ENCODE assay signal across 11 cellular contexts in the genomic region with DNA sequence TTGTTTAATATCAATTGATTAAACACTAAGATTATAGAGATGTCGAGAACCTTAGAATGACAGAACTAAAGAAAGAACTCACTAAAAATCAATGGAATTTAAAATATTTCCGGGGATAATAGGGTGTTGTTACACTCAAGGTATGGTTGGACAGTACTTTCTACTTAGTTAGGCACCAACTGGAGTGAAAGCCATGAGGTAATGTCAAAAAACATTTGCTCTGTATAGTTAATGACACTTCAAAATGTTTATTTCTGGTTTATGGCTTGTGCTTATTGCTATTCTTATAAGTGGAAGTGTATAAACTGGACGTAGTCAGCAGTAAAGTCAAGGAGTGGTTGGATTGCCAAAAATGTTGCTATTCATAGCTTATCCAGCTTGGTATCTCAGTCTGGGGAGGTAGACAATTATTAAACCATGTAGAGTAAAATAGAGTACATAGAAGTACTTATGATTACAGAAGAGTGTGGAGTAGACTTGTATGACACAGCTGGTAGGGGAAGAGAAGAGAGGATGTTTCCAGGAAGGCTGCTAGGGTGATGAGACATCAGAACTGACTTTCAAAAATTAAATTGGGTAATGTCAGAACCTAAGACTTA. TPM values are rescaled to one million over a fixed set of nuclear protein-coding genes. Genes with fewer than 3 reads are reported as not detected.
DNase-seq lines count a peak whose midpoint lies in the region; ATAC-seq and TF ChIP-seq lines count a peak whose summit lies in the region.
"Had no signal": no experiment of that assay in that cellular context is flagged by ENCODE, and none has a peak within 500 bp of the region (broad histone marks: within the 10 kb centered on the region; RNA-seq: fewer than 3 reads in every experiment).

No MANE protein-coding gene starts in this region.

- H3K27ac Mint-ChIP-seq in WTC11 (peak overlapping the region; percentile 9; the same call in 1 of the 2 replicates), progenitor cell of endocrine pancreas (peak overlapping the region; percentile 11)

- H3K4me1 Mint-ChIP-seq in WTC11 (no peaks in the 10 kb centered on the region), progenitor cell of endocrine pancreas (ENCODE audit: low read depth) (peaks cover 5% of the 10 kb centered on the region)

- H3K9me3 Mint-ChIP-seq in WTC11 (no peaks in the 10 kb centered on the region), progenitor cell of endocrine pancreas (ENCODE audit: low read depth) (no peaks in the 10 kb centered on the region)

- DNase-seq in DMS79 (lab: John Stamatoyannopoulos, UW): peak; percentile 39
- no peak for DNase-seq in WTC11 (ENCODE audit: low spot score)
- no peak for DNase-seq in right atrium auricular region (ENCODE audit: low spot score)
- no peak for DNase-seq in progenitor cell of endocrine pancreas (ENCODE audit: low spot score, unreplicated experiment)
- no peak for DNase-seq in tibial nerve (ENCODE audit: low spot score in 2 of 2)
- DNase-seq: activated CD4-positive, alpha-beta T cell treated with anti-CD3 and anti-CD28 coated beads, Interleukin-2, amount 50 U/mL, for 1 hour; activated naive CD4-positive, alpha-beta T cell treated with Interleukin-2 at 50 U/mL for 16 hours had no signal

- ATAC-seq in WTC11: no peak
- no peak for ATAC-seq in HG03280 (IDR thresholded peaks at IDR 0.05; ENCODE audit: unreplicated experiment)
- no peak for ATAC-seq in GM19023 (IDR thresholded peaks at IDR 0.05; ENCODE audit: unreplicated experiment)
- ATAC-seq in HG03565 (IDR thresholded peaks at IDR 0.05; ENCODE audit: unreplicated experiment): no peak

- no peak overlapping the region for H3K4me3 ChIP-seq in right atrium auricular region
- H3K4me3 ChIP-seq in tibial nerve: no peak overlapping the region

- CTCF ChIA-PET in WTC11 (lab: Charles Lee): no interaction called here

- H3K27me3 Mint-ChIP-seq in WTC11 (ENCODE audit: low read depth) (no peaks in the 10 kb centered on the region; the same call in 1 of the 2 replicates), progenitor cell of endocrine pancreas (no peaks in the 10 kb centered on the region)

- TF ChIP-seq POLR2A in tibial nerve (IDR thresholded peaks at IDR 0.05): no peak

- POLR2A ChIA-PET in WTC11 (lab: Charles Lee): no interaction called here

- H3K36me3 ChIP-seq in right atrium auricular region (peaks cover 82% of the 10 kb centered on the region), tibial nerve (peaks cover 0 to 99% (median 12%) of the 10 kb centered on the region in 3 donors)

- H3K36me3 Mint-ChIP-seq in WTC11 (peaks cover 80% of the 10 kb centered on the region), progenitor cell of endocrine pancreas (ENCODE audit: insufficient read depth) (peaks cover 47% of the 10 kb centered on the region)

- H3K4me3 Mint-ChIP-seq in WTC11: no peak overlapping the region
- no peak overlapping the region for H3K4me3 Mint-ChIP-seq in progenitor cell of endocrine pancreas (ENCODE audit: low read depth)

- TF ChIP-seq CTCF in WTC11 (IDR thresholded peaks at IDR 0.05): no peak
- no peak for TF ChIP-seq CTCF in right atrium auricular region (IDR thresholded peaks at IDR 0.05)
- no peak for TF ChIP-seq CTCF in progenitor cell of endocrine pancreas (IDR thresholded peaks at IDR 0.05; ENCODE audit: unreplicated experiment)
- no peak for TF ChIP-seq CTCF in tibial nerve (IDR thresholded peaks at IDR 0.05)

- peaks cover 0 to 29% of the 10 kb centered on the region in 2 donors for H3K4me1 ChIP-seq in right atrium auricular region
- H3K4me1 ChIP-seq in tibial nerve: no peaks in the 10 kb centered on the region

- 83 to 87% methylated on average over 3 of the region's 3 CpGs for WGBS in tibial nerve, 2 donors

- H3K27me3 ChIP-seq in right atrium auricular region (no peaks in the 10 kb centered on the region), tibial nerve (no peaks in the 10 kb centered on the region)

- no peak for TF ChIP-seq EP300 in tibial nerve (IDR thresholded peaks at IDR 0.05)

- H3K27ac ChIP-seq in right atrium auricular region (peak overlapping the region; percentile 4 to 69), tibial nerve (no peak overlapping the region)

- H3K9me3 ChIP-seq in right atrium auricular region (no peaks in the 10 kb centered on the region), tibial nerve (no peaks in the 10 kb centered on the region)

TF ChIP-seq in WTC11, 78 proteins besides CTCF, POLR2A, EP300 and RAD21 (continues in another document):
- TF ChIP-seq GTF2I (CRISPR knock-in tag; conservative IDR thresholded peaks at IDR 0.05) (no peak), SP1 (CRISPR knock-in tag; conservative IDR thresholded peaks at IDR 0.05) (no peak), CREM (CRISPR knock-in tag; IDR thresholded peaks at IDR 0.05) (no peak), ZNF317 (CRISPR knock-in tag; IDR thresholded peaks at IDR 0.05; ENCODE audit: borderline replicate concordance, low read depth) (no peak), HMGA2 (CRISPR knock-in tag; IDR thresholded peaks at IDR 0.05) (no peak), KAT7 (CRISPR knock-in tag; IDR thresholded peaks at IDR 0.05; ENCODE audit: borderline replicate concordance) (no peak)
- TF ChIP-seq, protein P1, sequence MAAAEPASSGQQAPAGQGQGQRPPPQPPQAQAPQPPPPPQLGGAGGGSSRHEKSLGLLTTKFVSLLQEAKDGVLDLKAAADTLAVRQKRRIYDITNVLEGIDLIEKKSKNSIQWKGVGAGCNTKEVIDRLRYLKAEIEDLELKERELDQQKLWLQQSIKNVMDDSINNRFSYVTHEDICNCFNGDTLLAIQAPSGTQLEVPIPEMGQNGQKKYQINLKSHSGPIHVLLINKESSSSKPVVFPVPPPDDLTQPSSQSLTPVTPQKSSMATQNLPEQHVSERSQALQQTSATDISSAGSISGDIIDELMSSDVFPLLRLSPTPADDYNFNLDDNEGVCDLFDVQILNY (CRISPR knock-in tag; IDR thresholded peaks at IDR 0.05): no peak
- TF ChIP-seq, protein P2, sequence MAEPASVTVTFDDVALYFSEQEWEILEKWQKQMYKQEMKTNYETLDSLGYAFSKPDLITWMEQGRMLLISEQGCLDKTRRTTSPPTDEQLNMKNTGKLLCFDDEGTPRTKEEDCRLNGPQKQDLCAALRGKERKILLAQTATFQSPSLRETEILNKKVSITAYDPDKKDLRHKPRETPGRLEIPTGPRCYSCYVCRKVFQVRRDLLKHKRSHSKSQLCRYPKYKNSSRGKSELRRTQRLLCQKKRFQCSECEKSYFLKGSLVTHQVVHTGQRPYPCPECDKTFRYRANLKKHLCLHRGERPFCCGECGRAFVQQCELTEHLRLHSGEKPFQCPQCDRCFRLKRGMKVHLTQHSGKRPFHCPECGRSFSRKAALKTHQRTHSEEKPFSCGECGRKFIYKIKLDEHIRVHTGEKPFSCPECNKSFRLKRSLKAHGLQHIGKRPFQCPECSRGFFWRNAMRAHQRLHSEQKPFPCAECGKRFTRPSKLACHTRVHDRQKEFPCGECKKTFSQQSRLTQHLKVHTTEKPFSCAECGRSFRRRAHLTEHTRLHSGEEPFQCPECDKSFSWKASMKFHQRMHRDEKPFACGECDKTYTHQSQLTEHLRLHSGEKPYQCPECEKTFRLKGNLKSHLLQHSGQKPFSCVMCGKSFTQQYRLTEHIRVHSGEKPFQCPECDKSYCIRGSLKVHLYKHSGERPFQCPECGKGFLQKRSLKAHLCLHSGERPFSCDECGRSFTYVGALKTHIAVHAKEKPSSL (CRISPR knock-in tag; conservative IDR thresholded peaks at IDR 0.05): no peak
- TF ChIP-seq, protein P3, sequence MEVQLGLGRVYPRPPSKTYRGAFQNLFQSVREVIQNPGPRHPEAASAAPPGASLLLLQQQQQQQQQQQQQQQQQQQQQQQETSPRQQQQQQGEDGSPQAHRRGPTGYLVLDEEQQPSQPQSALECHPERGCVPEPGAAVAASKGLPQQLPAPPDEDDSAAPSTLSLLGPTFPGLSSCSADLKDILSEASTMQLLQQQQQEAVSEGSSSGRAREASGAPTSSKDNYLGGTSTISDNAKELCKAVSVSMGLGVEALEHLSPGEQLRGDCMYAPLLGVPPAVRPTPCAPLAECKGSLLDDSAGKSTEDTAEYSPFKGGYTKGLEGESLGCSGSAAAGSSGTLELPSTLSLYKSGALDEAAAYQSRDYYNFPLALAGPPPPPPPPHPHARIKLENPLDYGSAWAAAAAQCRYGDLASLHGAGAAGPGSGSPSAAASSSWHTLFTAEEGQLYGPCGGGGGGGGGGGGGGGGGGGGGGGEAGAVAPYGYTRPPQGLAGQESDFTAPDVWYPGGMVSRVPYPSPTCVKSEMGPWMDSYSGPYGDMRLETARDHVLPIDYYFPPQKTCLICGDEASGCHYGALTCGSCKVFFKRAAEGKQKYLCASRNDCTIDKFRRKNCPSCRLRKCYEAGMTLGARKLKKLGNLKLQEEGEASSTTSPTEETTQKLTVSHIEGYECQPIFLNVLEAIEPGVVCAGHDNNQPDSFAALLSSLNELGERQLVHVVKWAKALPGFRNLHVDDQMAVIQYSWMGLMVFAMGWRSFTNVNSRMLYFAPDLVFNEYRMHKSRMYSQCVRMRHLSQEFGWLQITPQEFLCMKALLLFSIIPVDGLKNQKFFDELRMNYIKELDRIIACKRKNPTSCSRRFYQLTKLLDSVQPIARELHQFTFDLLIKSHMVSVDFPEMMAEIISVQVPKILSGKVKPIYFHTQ (CRISPR knock-in tag; IDR thresholded peaks at IDR 0.05): no peak
- TF ChIP-seq, protein P4, sequence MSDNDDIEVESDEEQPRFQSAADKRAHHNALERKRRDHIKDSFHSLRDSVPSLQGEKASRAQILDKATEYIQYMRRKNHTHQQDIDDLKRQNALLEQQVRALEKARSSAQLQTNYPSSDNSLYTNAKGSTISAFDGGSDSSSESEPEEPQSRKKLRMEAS (CRISPR knock-in tag; IDR thresholded peaks at IDR 0.05): no peak
- TF ChIP-seq, protein P5, sequence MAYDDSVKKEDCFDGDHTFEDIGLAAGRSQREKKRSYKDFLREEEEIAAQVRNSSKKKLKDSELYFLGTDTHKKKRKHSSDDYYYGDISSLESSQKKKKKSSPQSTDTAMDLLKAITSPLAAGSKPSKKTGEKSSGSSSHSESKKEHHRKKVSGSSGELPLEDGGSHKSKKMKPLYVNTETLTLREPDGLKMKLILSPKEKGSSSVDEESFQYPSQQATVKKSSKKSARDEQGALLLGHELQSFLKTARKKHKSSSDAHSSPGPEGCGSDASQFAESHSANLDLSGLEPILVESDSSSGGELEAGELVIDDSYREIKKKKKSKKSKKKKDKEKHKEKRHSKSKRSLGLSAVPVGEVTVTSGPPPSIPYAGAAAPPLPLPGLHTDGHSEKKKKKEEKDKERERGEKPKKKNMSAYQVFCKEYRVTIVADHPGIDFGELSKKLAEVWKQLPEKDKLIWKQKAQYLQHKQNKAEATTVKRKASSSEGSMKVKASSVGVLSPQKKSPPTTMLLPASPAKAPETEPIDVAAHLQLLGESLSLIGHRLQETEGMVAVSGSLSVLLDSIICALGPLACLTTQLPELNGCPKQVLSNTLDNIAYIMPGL (CRISPR knock-in tag; IDR thresholded peaks at IDR 0.05): no peak

RNA-seq across cellular contexts. Expression of a gene that starts 56.5 kb away (rescaled TPM):
- 0.94 to 1.2 TPM (median 1.0 TPM) in 3 replicates for total RNA-seq in WTC11 (2021)
- total RNA-seq in right atrium auricular region: 1 to 10 TPM; 1.4 to 3.2 TPM
- 0.67 and 0.71 TPM in 2 replicates for total RNA-seq in progenitor cell of endocrine pancreas
- total RNA-seq in tibial nerve: 1 to 10 TPM; 2.7 to 9.6 (median 7.0) TPM
- total RNA-seq: subcutaneous adipose tissue had no signal

Comparison
In these comparisons a context has a peak if more than half of its experiments do, and no peak if none do; other contexts are left out.
1. H3K27ac ChIP-seq: peak in right atrium auricular region (2 of 2); none in tibial nerve (0 of 4).